In genomic region chr12:133220521-133220920, GRCh38 we compare ENCODE assay signal across 8 cellular contexts. TPM values are rescaled to one million over a fixed set of nuclear protein-coding genes. Genes with fewer than 3 reads are reported as not detected.
"Had no signal": no experiment of that assay in that cellular context is flagged by ENCODE, and none has a peak within 500 bp of the region (broad histone marks: within the 10 kb centered on the region; RNA-seq: fewer than 3 reads in every experiment).

No MANE protein-coding gene starts in this region.

- DNase-seq: GM23248, GOT3, H9, HCEC 1CT, KBM-7 had no signal

- H2AFZ ChIP-seq: GM23248 had no signal

- H3K9ac ChIP-seq: GM23248 had no signal

- H3K4me3 ChIP-seq: GM23248 had no signal

- H3K27ac ChIP-seq: GM23248 had no signal

RNA-seq across cellular contexts. Expression of gene ANHX, which starts 15.2 kb away (rescaled TPM):
- total RNA-seq: GM23248, H4, H9, HT-29 had no signal
- polyA plus RNA-seq: GM23248, IgD-negative memory B cell had no signal
